In the genomic region with DNA sequence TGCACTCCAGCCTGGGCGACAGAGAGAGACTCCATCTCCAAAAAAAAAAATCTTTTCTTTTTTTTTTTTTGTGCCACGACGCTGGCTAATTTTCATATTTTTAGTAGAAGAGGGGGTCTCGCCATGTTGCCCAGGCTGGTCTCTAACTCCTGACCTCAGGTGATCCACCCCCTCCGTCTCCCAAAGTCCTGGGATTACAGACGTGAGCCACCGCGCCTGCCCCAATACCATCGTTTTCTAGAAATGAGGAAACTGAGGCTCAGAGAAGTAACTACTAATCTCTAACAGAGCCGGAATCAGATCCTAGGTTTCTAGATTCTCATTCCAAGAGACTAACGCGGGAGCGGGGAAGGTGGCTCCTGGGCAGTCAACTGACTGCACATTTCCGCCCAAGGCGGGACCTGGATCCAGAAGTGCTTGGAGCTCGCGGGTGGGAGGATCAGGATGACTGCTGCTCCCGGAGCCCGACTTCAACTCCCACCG, we compare ENCODE assay signal across 8 cellular contexts.
DNase-seq lines count a peak whose midpoint lies in the region; ATAC-seq and TF ChIP-seq lines count a peak whose summit lies in the region.

No MANE protein-coding gene starts in this region.

- H3K4me1 Mint-ChIP-seq in nephron progenitor cell = peaks cover 21% of the 10 kb centered on the region

- no peaks in the 10 kb centered on the region for H3K27me3 ChIP-seq in GM06990 (replicated peaks; ENCODE audit: control insufficient read depth, insufficient read depth, low read length)

- peak overlapping the region; percentile 99 for H3K27ac Mint-ChIP-seq in nephron progenitor cell

- no peak for DNase-seq in GM06990 (ENCODE audit: extremely low read depth, insufficient read length)
- DNase-seq in HFF-Myc (ENCODE audit: extremely low read depth, low read depth) = peak; percentile 15
- peak; percentile 73 for DNase-seq in RWPE1 (ENCODE audit: low spot score)
- no peak for DNase-seq in epithelial cell of prostate (ENCODE audit: low read depth, low spot score)
- no peak for DNase-seq in nephron progenitor cell
- no peak for DNase-seq in AML-193 (lab: John Stamatoyannopoulos, UW)
- DNase-seq in NCI-H2171 (lab: John Stamatoyannopoulos, UW) = no peak

- H3K27ac ChIP-seq in RWPE1 (peak overlapping the region; percentile 99), epithelial cell of prostate (peak overlapping the region; percentile 98)

- H3K27me3 Mint-ChIP-seq in nephron progenitor cell (ENCODE audit: low read depth, poor library complexity) = peaks cover 35% of the 10 kb centered on the region

- CTCF ChIA-PET in RWPE1 (lab: Yijun Ruan, JAX) = interaction anchor here (0.5 to 3.1 kb wide), 16 partner anchors 8 to 361 kb away, joined by 3 to 27 read pairs (median 4); partner anchors contain the start of genes ANKRD13D, GRK2 and SSH3

- TF ChIP-seq CTCF in GM06990 (IDR thresholded peaks at IDR 0.05; ENCODE audit: insufficient read depth, low read length, poor library complexity, severe bottlenecking) (no peak), HFF-Myc (IDR thresholded peaks at IDR 0.05; ENCODE audit: low read depth, low read length, missing control alignments) (no peak), RWPE1 (conservative IDR thresholded peaks at IDR 0.05; ENCODE audit: low read depth) (no peak), nephron progenitor cell (IDR thresholded peaks at IDR 0.05) (no peak)

- H3K36me3 ChIP-seq in GM06990 (ENCODE audit: control insufficient read depth, insufficient read depth, low read length) = no peaks in the 10 kb centered on the region

- H3K9me3 Mint-ChIP-seq in nephron progenitor cell = no peaks in the 10 kb centered on the region

- POLR2A ChIA-PET in RWPE1 (lab: Yijun Ruan, JAX; ENCODE audit: low non-redundant PET) = interaction anchor here (0.6 to 1.4 kb wide), 9 partner anchors 12 to 257 kb away, joined by 3 to 16 read pairs (median 3); partner anchors contain the start of gene SSH3

- no peak for ATAC-seq in GM21825 (IDR thresholded peaks at IDR 0.05; ENCODE audit: unreplicated experiment)

- peak overlapping the region; percentile 91 for H3K4me3 Mint-ChIP-seq in nephron progenitor cell

- H3K36me3 Mint-ChIP-seq in nephron progenitor cell (ENCODE audit: low read depth) = no peaks in the 10 kb centered on the region

- H3K4me3 ChIP-seq in GM06990 (replicated peaks; ENCODE audit: low read depth, low read length) (peak overlapping the region; percentile 87), HFF-Myc (replicated peaks; ENCODE audit: low read depth, low read length) (peak overlapping the region; percentile 88)

Comparison
In these comparisons a context has a peak if more than half of its experiments do, and no peak if none do; other contexts are left out.
1. DNase-seq: peak in HFF-Myc (single experiment) and RWPE1 (single experiment); none in GM06990 (single experiment), epithelial cell of prostate (single experiment), nephron progenitor cell (single experiment), AML-193 (0 of 2) and NCI-H2171 (single experiment).